19 cellular contexts compared by ENCODE assay signal in genomic region chr7:156634117-156634516, GRCh38. TPM values are rescaled to one million over a fixed set of nuclear protein-coding genes. Genes with fewer than 3 reads are reported as not detected.
DNase-seq lines count a peak whose midpoint lies in the region; ATAC-seq and TF ChIP-seq lines count a peak whose summit lies in the region.
"Had no signal": no experiment of that assay in that cellular context is flagged by ENCODE, and none has a peak within 500 bp of the region (broad histone marks: within the 10 kb centered on the region; RNA-seq: fewer than 3 reads in every experiment).

No MANE protein-coding gene starts in this region.

- CTCF ChIA-PET in activated CD8-positive, alpha-beta T cell treated with anti-CD3 and anti-CD28 coated beads, Interleukin-2, amount 10 ng/mL, durations not matched to agents 7 days and 5 days (lab: Charles Lee): no interaction called here

- no peaks in the 10 kb centered on the region for H3K79me2 ChIP-seq in trophoblast cell (ENCODE audit: control insufficient read depth, insufficient read depth, low read length, poor library complexity)

- H3K4me1 Mint-ChIP-seq in activated CD8-positive, alpha-beta T cell treated with anti-CD3 and anti-CD28 coated beads, Interleukin-2, amount 10 ng/mL, durations not matched to agents 7 days and 5 days (ENCODE audit: low read depth): peaks cover 2% of the 10 kb centered on the region
- H3K4me1 Mint-ChIP-seq: CD14-positive monocyte had no signal

- H2BK120ac ChIP-seq in trophoblast cell (ENCODE audit: insufficient read depth, low read length, poor library complexity): no peak overlapping the region

- H3K4me2 ChIP-seq in trophoblast cell (ENCODE audit: low read length): no peak overlapping the region
- H3K4me2 ChIP-seq: BLaER1 had no signal

- H3K9me3 ChIP-seq in trophoblast cell (ENCODE audit: insufficient read depth, low read depth, low read length): peaks cover 7% of the 10 kb centered on the region
- H3K9me3 ChIP-seq: BE2C had no signal

- H3K79me1 ChIP-seq in trophoblast cell (ENCODE audit: low read length): no peaks in the 10 kb centered on the region

- ATAC-seq in esophagus mucosa (peak; percentile 49), GM19351 (IDR thresholded peaks at IDR 0.05; ENCODE audit: unreplicated experiment) (no peak)
- no peak for ATAC-seq in activated CD8-positive, alpha-beta T cell treated with anti-CD3 and anti-CD28 coated beads, Interleukin-2, amount 10 ng/mL, durations not matched to agents 7 days and 5 days

- H3K9ac ChIP-seq in trophoblast cell (ENCODE audit: low read length): no peak overlapping the region
- H3K9ac ChIP-seq: BLaER1 had no signal

- H3K27me3 Mint-ChIP-seq in activated CD8-positive, alpha-beta T cell treated with anti-CD3 and anti-CD28 coated beads, Interleukin-2, amount 10 ng/mL, durations not matched to agents 7 days and 5 days (ENCODE audit: low read depth): peaks cover 18% of the 10 kb centered on the region

- WGBS in trophoblast cell (ENCODE audit: extremely low coverage, insufficient coverage, insufficient read length): no CpG with 5 or more reads among the region's 3 CpGs

- H2BK5ac ChIP-seq in trophoblast cell (ENCODE audit: low read depth, low read length, poor library complexity): no peak overlapping the region

- DNase-seq in trophoblast cell: peak; percentile 29 to 87
- DNase-seq in activated CD8-positive, alpha-beta T cell treated with anti-CD3 and anti-CD28 coated beads, Interleukin-2, amount 10 ng/mL, durations not matched to agents 7 days and 5 days: no peak
- DNase-seq in nucleus accumbens (lab: John Stamatoyannopoulos, UW): no peak
- DNase-seq: 8988T; ACHN; BE2C; C1 segment of cervical spinal cord; Calu3; CD4-positive, alpha-beta memory T cell; CD4-positive, CD25-positive, alpha-beta regulatory T cell; CD8-positive, alpha-beta memory T cell; COR-L47; DMS79 treated with DMSO at 0.1 percent for 48 hours; GF-D8 had no signal

- no peak overlapping the region for H3K4me3 ChIP-seq in trophoblast cell (ENCODE audit: low read depth, low read length)
- H3K4me3 ChIP-seq: BLaER1 had no signal

- no peak overlapping the region for H3K27ac Mint-ChIP-seq in activated CD8-positive, alpha-beta T cell treated with anti-CD3 and anti-CD28 coated beads, Interleukin-2, amount 10 ng/mL, durations not matched to agents 7 days and 5 days
- H3K27ac Mint-ChIP-seq: CD14-positive monocyte; CD4-positive, alpha-beta memory T cell; CD4-positive, CD25-positive, alpha-beta regulatory T cell; CD8-positive, alpha-beta memory T cell had no signal

- H2BK12ac ChIP-seq in trophoblast cell (ENCODE audit: low read length): no peak overlapping the region

- H3K4ac ChIP-seq in trophoblast cell (ENCODE audit: low read depth, low read length): no peak overlapping the region

- no peak overlapping the region for H4K8ac ChIP-seq in trophoblast cell (ENCODE audit: low read depth, low read length)

- H3K4me1 ChIP-seq in trophoblast cell (ENCODE audit: control insufficient read depth in 1 of 2, insufficient read depth in 2 of 2, low read length in 2 of 2): no peaks in the 10 kb centered on the region
- H3K4me1 ChIP-seq: BE2C, BLaER1 had no signal

- H3K4me3 Mint-ChIP-seq in activated CD8-positive, alpha-beta T cell treated with anti-CD3 and anti-CD28 coated beads, Interleukin-2, amount 10 ng/mL, durations not matched to agents 7 days and 5 days: no peak overlapping the region
- H3K4me3 Mint-ChIP-seq: CD4-positive, alpha-beta memory T cell; CD4-positive, CD25-positive, alpha-beta regulatory T cell; CD8-positive, alpha-beta memory T cell had no signal

- H3K27ac ChIP-seq in VCaP: peak overlapping the region; percentile 20
- H3K27ac ChIP-seq in trophoblast cell (ENCODE audit: low read depth, low read length): no peak overlapping the region
- H3K27ac ChIP-seq: BLaER1 had no signal

- no peaks in the 10 kb centered on the region for H3K36me3 ChIP-seq in trophoblast cell (ENCODE audit: control insufficient read depth in 1 of 2, insufficient read depth in 2 of 2, low read length in 2 of 2)
- H3K36me3 ChIP-seq: BE2C had no signal

- no peak overlapping the region for H3K14ac ChIP-seq in trophoblast cell (ENCODE audit: low read length)

- TF ChIP-seq CTCF in VCaP (conservative IDR thresholded peaks at IDR 0.05): no peak

- POLR2A ChIA-PET in activated CD8-positive, alpha-beta T cell treated with anti-CD3 and anti-CD28 coated beads, Interleukin-2, amount 10 ng/mL, durations not matched to agents 7 days and 5 days (lab: Charles Lee): no interaction called here

- no peaks in the 10 kb centered on the region for H3K27me3 ChIP-seq in trophoblast cell (ENCODE audit: insufficient read depth, low read length)
- H3K27me3 ChIP-seq: BE2C, BLaER1 had no signal

- H3K18ac ChIP-seq in trophoblast cell (ENCODE audit: low read length): no peak overlapping the region

- no peak overlapping the region for H4K12ac ChIP-seq in trophoblast cell (ENCODE audit: low read depth, low read length)

- no peak overlapping the region for H3K23ac ChIP-seq in trophoblast cell (ENCODE audit: low read length)

- peaks cover 3% of the 10 kb centered on the region for H3K9me3 Mint-ChIP-seq in activated CD8-positive, alpha-beta T cell treated with anti-CD3 and anti-CD28 coated beads, Interleukin-2, amount 10 ng/mL, durations not matched to agents 7 days and 5 days (ENCODE audit: insufficient read depth)

- no peak overlapping the region for H2AK5ac ChIP-seq in trophoblast cell (ENCODE audit: low read length)

- H4K91ac ChIP-seq in trophoblast cell (ENCODE audit: low read depth, low read length): no peak overlapping the region

- H2AFZ ChIP-seq in trophoblast cell (ENCODE audit: insufficient read depth, low read length, poor library complexity): no peak overlapping the region

- peaks cover 2% of the 10 kb centered on the region for H3K36me3 Mint-ChIP-seq in activated CD8-positive, alpha-beta T cell treated with anti-CD3 and anti-CD28 coated beads, Interleukin-2, amount 10 ng/mL, durations not matched to agents 7 days and 5 days (ENCODE audit: low read depth)
- H3K36me3 Mint-ChIP-seq: CD14-positive monocyte had no signal

RNA-seq across cellular contexts. Expression of gene RNF32, which starts 6.5 kb away (rescaled TPM):
- total RNA-seq in esophagus mucosa: 1.8 TPM
- 1.4 and 1.6 TPM in 2 replicates for polyA plus RNA-seq in trophoblast cell (2013)
- total RNA-seq in activated CD8-positive, alpha-beta T cell treated with anti-CD3 and anti-CD28 coated beads, Interleukin-2, amount 10 ng/mL, durations not matched to agents 7 days and 5 days: 1 to 10 TPM; 1.4 to 2.2 TPM

Comparison
In these comparisons a context has a peak if more than half of its experiments do, and no peak if none do; other contexts are left out.
1. DNase-seq: peak in trophoblast cell (2 of 2); none in activated CD8-positive, alpha-beta T cell treated with anti-CD3 and anti-CD28 coated beads, Interleukin-2, amount 10 ng/mL, durations not matched to agents 7 days and 5 days (single experiment) and nucleus accumbens (0 of 56).